Comparison of ENCODE assay signal across 8 cellular contexts in genomic region chr14:68140111-68140741, GRCh38.
A peak's percentile ranks its signal among the peaks of the same experiment; 100 is the strongest.
DNase-seq lines count a peak whose midpoint lies in the region; ATAC-seq, FAIRE-seq and TF ChIP-seq lines count a peak whose summit lies in the region.

No MANE protein-coding gene starts in this region.

- H3K27me3 Mint-ChIP-seq in activated CD4-positive, alpha-beta memory T cell treated with anti-CD3 and anti-CD28 coated beads for 36 hours: no peaks in the 10 kb centered on the region

- peaks cover 10% of the 10 kb centered on the region for H3K4me1 Mint-ChIP-seq in activated CD4-positive, alpha-beta memory T cell treated with anti-CD3 and anti-CD28 coated beads for 36 hours (ENCODE audit: low read depth)

- H3K27me3 ChIP-seq in thymus (ENCODE audit: control insufficient read depth, insufficient read depth): no peaks in the 10 kb centered on the region

- H3K36me3 Mint-ChIP-seq in activated CD4-positive, alpha-beta memory T cell treated with anti-CD3 and anti-CD28 coated beads for 36 hours: no peaks in the 10 kb centered on the region

- FAIRE-seq in kidney (lab: Jason Lieb, UNC): no peak

- no peak for ATAC-seq in GM21381 (IDR thresholded peaks at IDR 0.05; ENCODE audit: unreplicated experiment)
- ATAC-seq in HG03460 (IDR thresholded peaks at IDR 0.05; ENCODE audit: unreplicated experiment): no peak

- TF ChIP-seq CTCF in kidney (IDR thresholded peaks at IDR 0.05; ENCODE audit: borderline replicate concordance, extremely low read depth, insufficient read depth): no peak

- 76% methylated on average over 2 of the region's 2 CpGs for WGBS in thymus

- H3K4me3 ChIP-seq in kidney (ENCODE audit: low read length in 2 of 2) (no peak overlapping the region), thymus (ENCODE audit: low read length) (no peak overlapping the region)

- peaks cover 23 to 65% of the 10 kb centered on the region in 2 donors for H3K4me1 ChIP-seq in kidney (ENCODE audit: control insufficient read depth in 1 of 2, insufficient read depth in 1 of 2, low read depth in 1 of 2, low read length in 2 of 2)
- peaks cover 21% of the 10 kb centered on the region for H3K4me1 ChIP-seq in thymus (ENCODE audit: control insufficient read depth, insufficient read depth, low read length)

- H3K4me3 Mint-ChIP-seq in activated CD4-positive, alpha-beta memory T cell treated with anti-CD3 and anti-CD28 coated beads for 36 hours: no peak overlapping the region

- intact Hi-C loops in kidney (cut with DNase I): no loop called here
- intact Hi-C loops in activated CD4-positive, alpha-beta memory T cell treated with anti-CD3 and anti-CD28 coated beads for 36 hours (cut with micrococcal nuclease): no loop called here

- POLR2A ChIA-PET in activated CD4-positive, alpha-beta memory T cell treated with anti-CD3 and anti-CD28 coated beads for 36 hours (lab: Charles Lee): no interaction called here

- DNase-seq in NCI-H748 (lab: John Stamatoyannopoulos, UW; ENCODE audit: unreplicated experiment) (peak; percentile 63), NCI-H748 treated with DMSO at 0.1 percent for 48 hours (lab: John Stamatoyannopoulos, UW) (no peak), astrocyte of the hippocampus (ENCODE audit: low read depth, low spot score) (peak; percentile 96), kidney (no peak)
- no peak for DNase-seq in activated CD4-positive, alpha-beta memory T cell treated with anti-CD3 and anti-CD28 coated beads for 36 hours

- no peaks in the 10 kb centered on the region for H3K9me3 Mint-ChIP-seq in activated CD4-positive, alpha-beta memory T cell treated with anti-CD3 and anti-CD28 coated beads for 36 hours

- H3K36me3 ChIP-seq in kidney (ENCODE audit: control insufficient read depth in 1 of 2, insufficient read depth in 2 of 2, low read length in 2 of 2) (no peaks in the 10 kb centered on the region), thymus (ENCODE audit: control insufficient read depth, insufficient read depth) (no peaks in the 10 kb centered on the region)

- CTCF ChIA-PET in activated CD4-positive, alpha-beta memory T cell treated with anti-CD3 and anti-CD28 coated beads for 36 hours (lab: Charles Lee): no interaction called here

- H3K27ac ChIP-seq in kidney (ENCODE audit: low read depth in 2 of 2, low read length in 2 of 2): peak overlapping the region; percentile 82 to 86
- peak overlapping the region; percentile 77 for H3K27ac ChIP-seq in thymus (ENCODE audit: low read depth)

- no peak overlapping the region for H3K27ac Mint-ChIP-seq in activated CD4-positive, alpha-beta memory T cell treated with anti-CD3 and anti-CD28 coated beads for 36 hours

- no peaks in the 10 kb centered on the region for H3K9me3 ChIP-seq in kidney (ENCODE audit: control insufficient read depth in 1 of 2, low read length in 2 of 2)
- no peaks in the 10 kb centered on the region for H3K9me3 ChIP-seq in thymus (ENCODE audit: control insufficient read depth)

- peak overlapping the region in 1 of 2 donors; percentile 5 for H3K9ac ChIP-seq in kidney (ENCODE audit: low read length in 2 of 2)

Comparison
In these comparisons a context has a peak if more than half of its experiments do, and no peak if none do; other contexts are left out.
1. DNase-seq: peak in NCI-H748 (single experiment) and astrocyte of the hippocampus (single experiment); none in NCI-H748 treated with DMSO at 0.1 percent for 48 hours (single experiment), kidney (single experiment) and activated CD4-positive, alpha-beta memory T cell treated with anti-CD3 and anti-CD28 coated beads for 36 hours (single experiment).